Comparison of ENCODE assay signal across 13 cellular contexts in genomic region chr5:91848453-91848852, GRCh38.
DNase-seq lines count a peak whose midpoint lies in the region; ATAC-seq and TF ChIP-seq lines count a peak whose summit lies in the region.
"Had no signal": no experiment of that assay in that cellular context is flagged by ENCODE, and none has a peak within 500 bp of the region (broad histone marks: within the 10 kb centered on the region; RNA-seq: fewer than 3 reads in every experiment).

No MANE protein-coding gene starts in this region.

- in situ Hi-C loops in astrocyte of the cerebellum (cut with HindIII; ENCODE audit: low sequenced_read_pairs) = no loop called here

- no peaks in the 10 kb centered on the region for H3K9me3 Mint-ChIP-seq in activated naive CD4-positive, alpha-beta T cell treated with anti-CD3 and anti-CD28 coated beads, Interleukin-2, amount 50 U/mL, for 72 hours

- no peak overlapping the region for H3K4me3 ChIP-seq in astrocyte of the cerebellum (ENCODE audit: low read depth, low read length)
- H3K4me3 ChIP-seq in kidney epithelial cell (ENCODE audit: low read depth, low read length) = no peak overlapping the region
- H3K4me3 ChIP-seq: tibial nerve had no signal

- intact Hi-C loops in cardiac septum (cut with DNase I) = no loop called here

- no peaks in the 10 kb centered on the region for H3K36me3 ChIP-seq in kidney epithelial cell (ENCODE audit: control insufficient read depth, insufficient read depth, low read length)
- H3K36me3 ChIP-seq: tibial nerve had no signal

- H3K27ac Mint-ChIP-seq in activated naive CD4-positive, alpha-beta T cell treated with anti-CD3 and anti-CD28 coated beads, Interleukin-2, amount 50 U/mL, for 72 hours = no peak overlapping the region
- H3K27ac Mint-ChIP-seq: effector memory CD8-positive, alpha-beta T cell had no signal

- ATAC-seq in activated naive CD4-positive, alpha-beta T cell treated with anti-CD3 and anti-CD28 coated beads, Interleukin-2, amount 50 U/mL, for 72 hours = no peak
- no peak for ATAC-seq in HG03439 (IDR thresholded peaks at IDR 0.05; ENCODE audit: unreplicated experiment)
- ATAC-seq: effector memory CD8-positive, alpha-beta T cell; left cardiac atrium had no signal

- DNase-seq in Daoy (ENCODE audit: low read depth) (peak; percentile 67), M059J (ENCODE audit: low read depth) (peak; percentile 91), astrocyte of the cerebellum (ENCODE audit: low read depth) (peak; percentile 87), kidney epithelial cell (ENCODE audit: low read depth) (peak; percentile 71), cardiac septum (ENCODE audit: low spot score) (no peak)
- DNase-seq in activated naive CD4-positive, alpha-beta T cell treated with anti-CD3 and anti-CD28 coated beads, Interleukin-2, amount 50 U/mL, for 72 hours (ENCODE audit: low spot score in 2 of 2) = no peak
- DNase-seq in activated CD4-positive, alpha-beta T cell treated with anti-CD3 and anti-CD28 coated beads for 1 hour = no peak
- DNase-seq: activated naive CD4-positive, alpha-beta T cell; effector memory CD8-positive, alpha-beta T cell; left cardiac atrium; NCI-H1436 had no signal

- H3K36me3 Mint-ChIP-seq in activated naive CD4-positive, alpha-beta T cell treated with anti-CD3 and anti-CD28 coated beads, Interleukin-2, amount 50 U/mL, for 72 hours = no peaks in the 10 kb centered on the region

- H3K27me3 ChIP-seq in kidney epithelial cell (ENCODE audit: control insufficient read depth, insufficient read depth, low read length) = no peaks in the 10 kb centered on the region
- H3K27me3 ChIP-seq: tibial nerve had no signal

- no peak for TF ChIP-seq CTCF in astrocyte of the cerebellum (IDR thresholded peaks at IDR 0.05; ENCODE audit: low read depth, low read length, missing control alignments)
- no peak for TF ChIP-seq CTCF in kidney epithelial cell (IDR thresholded peaks at IDR 0.05; ENCODE audit: insufficient read depth, low read length, poor library complexity, severe bottlenecking)

Comparison
In these comparisons a context has a peak if more than half of its experiments do, and no peak if none do; other contexts are left out.
1. DNase-seq: peak in Daoy (single experiment), M059J (single experiment), astrocyte of the cerebellum (single experiment) and kidney epithelial cell (single experiment); none in activated naive CD4-positive, alpha-beta T cell treated with anti-CD3 and anti-CD28 coated beads, Interleukin-2, amount 50 U/mL, for 72 hours (0 of 2), cardiac septum (single experiment) and activated CD4-positive, alpha-beta T cell treated with anti-CD3 and anti-CD28 coated beads for 1 hour (single experiment).